1 cellular context compared by ENCODE assay signal in the genomic region with DNA sequence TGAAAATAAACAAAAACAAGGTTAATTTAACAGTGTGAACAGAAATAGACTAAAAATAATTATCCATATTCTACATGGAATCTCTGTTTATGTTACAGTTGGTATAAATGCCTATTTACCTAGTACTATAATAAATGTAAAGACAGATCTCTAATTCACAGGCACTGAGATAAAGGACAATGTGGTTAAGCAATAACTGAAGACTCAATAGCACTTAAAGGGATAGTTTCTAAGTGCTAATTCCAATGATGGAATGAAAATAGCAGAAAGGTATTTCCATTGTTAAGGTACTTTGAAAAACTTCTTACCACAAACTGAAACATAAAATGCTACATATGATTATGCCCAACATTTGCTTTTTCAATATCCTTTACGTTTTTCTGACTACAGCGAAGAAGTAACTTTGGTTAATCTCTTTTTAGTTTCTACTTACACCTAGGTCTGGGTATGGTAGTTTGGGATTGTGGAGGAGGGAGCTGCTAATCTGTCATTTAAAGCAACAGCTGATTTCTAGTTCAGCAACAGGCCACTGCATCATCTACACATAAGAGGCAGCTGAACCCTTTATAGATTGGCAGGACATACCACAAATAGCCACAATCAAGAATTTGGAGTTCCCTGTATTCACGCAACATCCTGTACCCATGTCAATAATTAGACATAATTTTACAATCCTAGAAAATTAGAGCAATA.
TF ChIP-seq lines count a peak whose summit lies in the region.

No MANE protein-coding gene starts in this region.

TF ChIP-seq in K562, 482 proteins besides CTCF, POLR2A, EP300 and RAD21:
- TF ChIP-seq DACH1 (IDR thresholded peaks at IDR 0.05; ENCODE audit: partially characterized antibody), result peak; percentile 67
- no peak for TF ChIP-seq ZNF444 (CRISPR knock-in tag; IDR thresholded peaks at IDR 0.05)
- TF ChIP-seq ZNF282 (CRISPR knock-in tag; IDR thresholded peaks at IDR 0.05), result no peak
- TF ChIP-seq BMI1 (IDR thresholded peaks at IDR 0.05; ENCODE audit: low read length), result no peak
- TF ChIP-seq CEBPB (tag; IDR thresholded peaks at IDR 0.05), result peak; percentile 63
- TF ChIP-seq, protein P1, sequence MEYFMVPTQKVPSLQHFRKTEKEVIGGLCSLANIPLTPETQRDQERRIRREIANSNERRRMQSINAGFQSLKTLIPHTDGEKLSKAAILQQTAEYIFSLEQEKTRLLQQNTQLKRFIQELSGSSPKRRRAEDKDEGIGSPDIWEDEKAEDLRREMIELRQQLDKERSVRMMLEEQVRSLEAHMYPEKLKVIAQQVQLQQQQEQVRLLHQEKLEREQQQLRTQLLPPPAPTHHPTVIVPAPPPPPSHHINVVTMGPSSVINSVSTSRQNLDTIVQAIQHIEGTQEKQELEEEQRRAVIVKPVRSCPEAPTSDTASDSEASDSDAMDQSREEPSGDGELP (CRISPR knock-in tag; IDR thresholded peaks at IDR 0.05; ENCODE audit: borderline replicate concordance), result peak; percentile 22; the same call in 1 of the 2 replicates
- no peak for TF ChIP-seq ZNF165 (CRISPR knock-in tag; IDR thresholded peaks at IDR 0.05; ENCODE audit: borderline replicate concordance)
- TF ChIP-seq KDM1A (IDR thresholded peaks at IDR 0.05), result no peak
- TF ChIP-seq RUNX1 (IDR thresholded peaks at IDR 0.05; ENCODE audit: low read depth), result no peak
- no peak for TF ChIP-seq CEBPG (CRISPR knock-in tag; IDR thresholded peaks at IDR 0.05)
- peak; percentile 26 to 73; a peak in 2 of 4 replicates for TF ChIP-seq CEBPG (tag; conservative IDR thresholded peaks at IDR 0.05 in 1 of 2, IDR thresholded peaks at IDR 0.05 in 1 of 2)
- 0 out of 2 replicates have a peak, but pooled peaks have one; percentile 12 for TF ChIP-seq CBFA2T3 (IDR thresholded peaks at IDR 0.05)
- no peak for TF ChIP-seq POLR2H (tag; IDR thresholded peaks at IDR 0.05; ENCODE audit: low read depth)
- TF ChIP-seq TAF9B (IDR thresholded peaks at IDR 0.05; ENCODE audit: partially characterized antibody), result no peak
- no peak for TF ChIP-seq ZNF398 (CRISPR knock-in tag; IDR thresholded peaks at IDR 0.05)
- TF ChIP-seq, protein P2, sequence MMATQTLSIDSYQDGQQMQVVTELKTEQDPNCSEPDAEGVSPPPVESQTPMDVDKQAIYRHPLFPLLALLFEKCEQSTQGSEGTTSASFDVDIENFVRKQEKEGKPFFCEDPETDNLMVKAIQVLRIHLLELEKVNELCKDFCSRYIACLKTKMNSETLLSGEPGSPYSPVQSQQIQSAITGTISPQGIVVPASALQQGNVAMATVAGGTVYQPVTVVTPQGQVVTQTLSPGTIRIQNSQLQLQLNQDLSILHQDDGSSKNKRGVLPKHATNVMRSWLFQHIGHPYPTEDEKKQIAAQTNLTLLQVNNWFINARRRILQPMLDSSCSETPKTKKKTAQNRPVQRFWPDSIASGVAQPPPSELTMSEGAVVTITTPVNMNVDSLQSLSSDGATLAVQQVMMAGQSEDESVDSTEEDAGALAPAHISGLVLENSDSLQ (IDR thresholded peaks at IDR 0.05), result 0 out of 2 replicates have a peak, but pooled peaks have one; percentile 23
- no peak for TF ChIP-seq DEAF1 (CRISPR knock-in tag; IDR thresholded peaks at IDR 0.05)
- TF ChIP-seq, protein P3, sequence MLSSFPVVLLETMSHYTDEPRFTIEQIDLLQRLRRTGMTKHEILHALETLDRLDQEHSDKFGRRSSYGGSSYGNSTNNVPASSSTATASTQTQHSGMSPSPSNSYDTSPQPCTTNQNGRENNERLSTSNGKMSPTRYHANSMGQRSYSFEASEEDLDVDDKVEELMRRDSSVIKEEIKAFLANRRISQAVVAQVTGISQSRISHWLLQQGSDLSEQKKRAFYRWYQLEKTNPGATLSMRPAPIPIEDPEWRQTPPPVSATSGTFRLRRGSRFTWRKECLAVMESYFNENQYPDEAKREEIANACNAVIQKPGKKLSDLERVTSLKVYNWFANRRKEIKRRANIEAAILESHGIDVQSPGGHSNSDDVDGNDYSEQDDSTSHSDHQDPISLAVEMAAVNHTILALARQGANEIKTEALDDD (IDR thresholded peaks at IDR 0.05), result peak; percentile 92
